Comparison of ENCODE assay signal across 17 cellular contexts in the genomic region with DNA sequence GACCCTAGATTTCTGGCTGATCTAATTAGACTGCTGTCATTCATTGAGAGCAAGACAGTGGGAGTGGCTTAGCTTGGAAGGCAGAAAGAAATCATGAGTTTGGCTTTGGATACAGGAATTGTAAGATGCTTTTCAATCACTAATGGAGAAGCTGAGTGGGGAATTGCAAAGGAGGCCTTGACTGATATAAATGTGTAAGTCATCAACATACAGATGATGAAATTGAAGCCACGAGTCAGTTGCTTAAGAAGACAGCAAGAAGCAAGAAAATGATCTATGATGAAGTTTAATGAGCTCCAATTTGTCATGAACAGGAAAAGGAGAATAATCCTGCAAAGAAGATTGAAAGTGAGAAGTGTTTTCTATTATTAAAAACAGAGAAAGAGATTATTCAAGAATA.
"Had no signal": no experiment of that assay in that cellular context is flagged by ENCODE, and none has a peak within 500 bp of the region (broad histone marks: within the 10 kb centered on the region; RNA-seq: fewer than 3 reads in every experiment).

No MANE protein-coding gene starts in this region.

- H3K36me3 ChIP-seq: adrenal gland, esophagus squamous epithelium, neutrophil, right atrium auricular region, tibial artery had no signal

- ATAC-seq: body of pancreas; naive thymus-derived CD4-positive, alpha-beta T cell; stimulated activated effector memory CD8-positive, alpha-beta T cell treated with anti-CD3 and anti-CD28 coated beads, Interleukin-12 subunit alpha, Interleukin-12 subunit beta, amount 100 ng/mL, for 72 hours; WTC11 had no signal

- DNase-seq: activated naive CD4-positive, alpha-beta T cell treated with Interleukin-2 at 50 U/mL for 16 hours; adrenal gland; body of pancreas; cerebellar nuclear complex; endodermal cell; esophagus squamous epithelium; hippocampal formation; naive thymus-derived CD4-positive, alpha-beta T cell; SK-N-SH; T-helper 1 cell; tibial artery had no signal

- H3K27me3 ChIP-seq: adrenal gland, body of pancreas, neutrophil, right atrium auricular region, tibial artery had no signal

- H3K9me3 ChIP-seq: adrenal gland, body of pancreas, esophagus squamous epithelium, neutrophil, right atrium auricular region, SK-N-SH, tibial artery had no signal

- H3K4me1 ChIP-seq: adrenal gland, body of pancreas, esophagus squamous epithelium, right atrium auricular region, tibial artery had no signal

- H3K4me3 ChIP-seq: adrenal gland, body of pancreas, esophagus squamous epithelium, lung, right atrium auricular region, smooth muscle cell, tibial artery had no signal

- H3K27ac ChIP-seq: adrenal gland, body of pancreas, esophagus squamous epithelium, neutrophil, right atrium auricular region, tibial artery had no signal
